17 cellular contexts compared by ENCODE assay signal in the genomic region with DNA sequence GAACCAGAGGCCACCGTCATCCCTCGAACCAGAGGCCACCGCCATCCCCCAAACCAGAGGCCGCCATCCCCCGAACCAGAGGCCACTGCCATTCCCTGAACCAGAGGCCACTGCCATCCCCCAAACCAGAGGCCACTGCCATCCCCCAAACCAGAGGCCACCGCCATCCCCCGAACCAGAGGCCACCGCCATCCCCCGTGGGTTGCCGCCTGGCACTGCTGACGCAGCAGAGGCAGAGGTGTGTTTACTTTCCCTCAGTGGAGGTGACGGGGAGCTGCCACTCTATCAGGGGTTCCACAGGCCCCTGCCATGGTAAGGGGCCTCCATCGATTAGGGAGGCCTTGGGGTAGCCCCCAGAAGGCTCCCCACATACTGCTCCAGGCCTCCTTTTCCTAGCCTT. TPM values are rescaled to one million over a fixed set of nuclear protein-coding genes. Genes with fewer than 3 reads are reported as not detected.
DNase-seq lines count a peak whose midpoint lies in the region; ATAC-seq and TF ChIP-seq lines count a peak whose summit lies in the region.
"Had no signal": no experiment of that assay in that cellular context is flagged by ENCODE, and none has a peak within 500 bp of the region (broad histone marks: within the 10 kb centered on the region; RNA-seq: fewer than 3 reads in every experiment).

No MANE protein-coding gene starts in this region.

- peak overlapping the region; percentile 98 for H3K4me2 ChIP-seq in BLaER1
- H3K4me2 ChIP-seq: hepatocyte had no signal

- H3K36me3 ChIP-seq in BLaER1, result no peaks in the 10 kb centered on the region

- no peaks in the 10 kb centered on the region for H3K9me3 Mint-ChIP-seq in activated CD8-positive, alpha-beta T cell treated with anti-CD3 and anti-CD28 coated beads for 36 hours
- H3K9me3 Mint-ChIP-seq in naive B cell, result no peaks in the 10 kb centered on the region
- H3K9me3 Mint-ChIP-seq: activated naive CD4-positive, alpha-beta T cell treated with anti-CD3 and anti-CD28 coated beads, Interleukin-2, amount 50 U/mL, for 24 hours; effector memory CD8-positive, alpha-beta T cell had no signal

- no peaks in the 10 kb centered on the region for H3K9me3 ChIP-seq in BLaER1
- H3K9me3 ChIP-seq: mucosa of descending colon had no signal

- H3K27ac ChIP-seq in BLaER1, result peak overlapping the region; percentile 95
- H3K27ac ChIP-seq: hepatocyte had no signal

- H3K4me3 ChIP-seq in BLaER1 (peak overlapping the region; percentile 71), GM12864 (ENCODE audit: low read depth, low read length) (peak overlapping the region; percentile 57)
- H3K4me3 ChIP-seq: hepatocyte, mucosa of descending colon had no signal

- peaks cover 18% of the 10 kb centered on the region for H4K20me1 ChIP-seq in BLaER1

- peak overlapping the region; percentile 85 for H3K9ac ChIP-seq in BLaER1

- H3K4me1 Mint-ChIP-seq in activated CD8-positive, alpha-beta T cell treated with anti-CD3 and anti-CD28 coated beads for 36 hours (ENCODE audit: low read depth), result peaks cover 41% of the 10 kb centered on the region
- H3K4me1 Mint-ChIP-seq in naive B cell, result peaks cover 45 to 80% (median 77%) of the 10 kb centered on the region in 3 donors

- TF ChIP-seq CTCF in GM12864 (IDR thresholded peaks at IDR 0.05; ENCODE audit: low read depth, low read length, missing control alignments), result no peak
- no peak for TF ChIP-seq CTCF in activated CD8-positive, alpha-beta T cell treated with anti-CD3 and anti-CD28 coated beads for 36 hours (IDR thresholded peaks at IDR 0.05)

- CTCF ChIA-PET in activated CD8-positive, alpha-beta T cell treated with anti-CD3 and anti-CD28 coated beads for 36 hours (lab: Charles Lee), result no interaction called here

- H3K4me3 Mint-ChIP-seq in activated CD8-positive, alpha-beta T cell treated with anti-CD3 and anti-CD28 coated beads for 36 hours, result peak overlapping the region; percentile 76
- peak overlapping the region; percentile 84 to 95 (median 92) for H3K4me3 Mint-ChIP-seq in naive B cell
- H3K4me3 Mint-ChIP-seq: activated naive CD4-positive, alpha-beta T cell treated with anti-CD3 and anti-CD28 coated beads, Interleukin-2, amount 50 U/mL, for 24 hours; GM23338 had no signal

- intact Hi-C loops in activated CD8-positive, alpha-beta T cell treated with anti-CD3 and anti-CD28 coated beads for 36 hours (cut with micrococcal nuclease), result no loop called here

- peaks cover 8% of the 10 kb centered on the region for H3K27me3 Mint-ChIP-seq in activated CD8-positive, alpha-beta T cell treated with anti-CD3 and anti-CD28 coated beads for 36 hours
- no peaks in the 10 kb centered on the region for H3K27me3 Mint-ChIP-seq in naive B cell

- peak overlapping the region; percentile 38 for H3K27ac Mint-ChIP-seq in activated CD8-positive, alpha-beta T cell treated with anti-CD3 and anti-CD28 coated beads for 36 hours
- H3K27ac Mint-ChIP-seq in naive B cell, result peak overlapping the region; percentile 88 to 98 (median 96)
- H3K27ac Mint-ChIP-seq: activated naive CD4-positive, alpha-beta T cell treated with anti-CD3 and anti-CD28 coated beads, Interleukin-2, amount 50 U/mL, for 24 hours; GM23338 had no signal

- ATAC-seq in activated CD8-positive, alpha-beta T cell treated with anti-CD3 and anti-CD28 coated beads for 36 hours, result no peak
- ATAC-seq in naive B cell (ENCODE audit: low read depth in 2 of 2), result no peak
- ATAC-seq: effector memory CD8-positive, alpha-beta T cell had no signal

- DNase-seq in GM12864 (ENCODE audit: low read depth), result no peak
- no peak for DNase-seq in activated CD8-positive, alpha-beta T cell treated with anti-CD3 and anti-CD28 coated beads for 36 hours
- DNase-seq in naive B cell, result no peak
- no peak for DNase-seq in nucleus accumbens (lab: John Stamatoyannopoulos, UW)
- DNase-seq in NK-92 (lab: John Stamatoyannopoulos, UW; ENCODE audit: unreplicated experiment), result no peak
- DNase-seq in NCI-H2171 (lab: John Stamatoyannopoulos, UW), result no peak
- DNase-seq in NCI-H82 (lab: John Stamatoyannopoulos, UW), result no peak
- DNase-seq: DMS153; effector memory CD8-positive, alpha-beta T cell; NCI-H2029 treated with DMSO at 0.1 percent for 48 hours; NCI-H524 treated with DMSO at 0.1 percent for 48 hours; SW 1271 had no signal

- no peaks in the 10 kb centered on the region for H3K27me3 ChIP-seq in BLaER1

- peaks cover 97% of the 10 kb centered on the region for H3K4me1 ChIP-seq in BLaER1

- POLR2A ChIA-PET in activated CD8-positive, alpha-beta T cell treated with anti-CD3 and anti-CD28 coated beads for 36 hours (lab: Charles Lee), result interaction anchor here (1.3 kb wide), 1 partner anchor 10 kb away, joined by 3 read pairs; no protein-coding TSS in a partner anchor

- peaks cover 2% of the 10 kb centered on the region for H3K36me3 Mint-ChIP-seq in activated CD8-positive, alpha-beta T cell treated with anti-CD3 and anti-CD28 coated beads for 36 hours (ENCODE audit: low read depth)
- no peaks in the 10 kb centered on the region for H3K36me3 Mint-ChIP-seq in naive B cell
- H3K36me3 Mint-ChIP-seq: activated naive CD4-positive, alpha-beta T cell treated with anti-CD3 and anti-CD28 coated beads, Interleukin-2, amount 50 U/mL, for 24 hours had no signal

RNA-seq across cellular contexts. Expression of gene IQSEC1, which starts 1.5 kb away (rescaled TPM):
- 10 to 100 TPM; 31.7 to 39.2 TPM for total RNA-seq in activated CD8-positive, alpha-beta T cell treated with anti-CD3 and anti-CD28 coated beads for 36 hours
- polyA plus RNA-seq in naive B cell (ENCODE audit: low read depth in 6 of 6), result 10 to 100 TPM; 14.6 to 73.4 (median 36.9) TPM
